In genomic region chr19:33794578-33795369, GRCh38 we compare ENCODE assay signal across 8 cellular contexts. TPM values are rescaled to one million over a fixed set of nuclear protein-coding genes. Genes with fewer than 3 reads are reported as not detected.
DNase-seq lines count a peak whose midpoint lies in the region; ATAC-seq and TF ChIP-seq lines count a peak whose summit lies in the region.

No MANE protein-coding gene starts in this region.

- H3K27ac ChIP-seq in VCaP = peak overlapping the region; percentile 100

- intact Hi-C loops in Right ventricle myocardium superior (cut with DNase I) = loop anchor here (10.0 kb wide), 1 partner anchor 110 kb away; no protein-coding TSS in a partner anchor

- peak; percentile 30 for DNase-seq in GM03348 (ENCODE audit: low spot score)
- DNase-seq in Right ventricle myocardium superior = peak; percentile 64
- DNase-seq in retina = peak; percentile 83
- no peak for DNase-seq in activated CD4-positive, CD25-positive, alpha-beta regulatory T cell (lab: John Stamatoyannopoulos, UW)
- DNase-seq in dedifferentiated amniotic fluid mesenchymal stem cell (ENCODE audit: extremely low spot score) = no peak
- DNase-seq in COR-L47 (lab: John Stamatoyannopoulos, UW) = no peak
- no peak for DNase-seq in DMS 273 (lab: John Stamatoyannopoulos, UW; ENCODE audit: unreplicated experiment)

- TF ChIP-seq CTCF in VCaP (conservative IDR thresholded peaks at IDR 0.05) = no peak

- no peak for ATAC-seq in Right ventricle myocardium superior (ENCODE audit: poor library complexity)

RNA-seq across cellular contexts. Expression of gene KCTD15, which starts 1.9 kb away (rescaled TPM):
- total RNA-seq in Right ventricle myocardium superior = 11.0 TPM

Comparison
In these comparisons a context has a peak if more than half of its experiments do, and no peak if none do; other contexts are left out.
1. DNase-seq: peak in GM03348 (single experiment), Right ventricle myocardium superior (single experiment) and retina (single experiment); none in activated CD4-positive, CD25-positive, alpha-beta regulatory T cell (0 of 4), dedifferentiated amniotic fluid mesenchymal stem cell (single experiment), COR-L47 (single experiment) and DMS 273 (single experiment).